2 cellular contexts compared by ENCODE assay signal in the genomic region with DNA sequence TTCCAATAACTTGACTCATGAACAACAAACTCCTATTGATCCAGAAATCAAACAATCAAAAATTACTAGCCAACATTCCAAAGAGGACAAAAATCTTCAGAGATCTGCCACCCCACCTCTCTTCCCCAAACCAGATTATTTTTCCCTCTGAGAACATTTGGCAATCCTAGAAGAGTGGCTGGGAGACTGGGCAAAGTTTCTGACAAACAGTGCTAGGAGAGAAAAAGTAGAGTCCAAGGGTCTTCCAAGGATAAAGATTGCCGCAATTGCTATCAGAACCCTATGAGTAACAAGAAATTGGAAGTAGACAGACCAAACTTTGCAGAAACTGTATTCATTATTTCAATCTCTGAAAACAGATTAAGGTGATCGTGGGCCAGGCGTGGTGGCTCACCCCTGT.
A peak's percentile ranks its signal among the peaks of the same experiment; 100 is the strongest.
TF ChIP-seq lines count a peak whose summit lies in the region.

No MANE protein-coding gene starts in this region.

TF ChIP-seq in liver, 16 proteins besides CTCF, POLR2A, EP300 and RAD21:
- TF ChIP-seq HNF4A (conservative IDR thresholded peaks at IDR 0.05) (peak; percentile 15 to 24), FOXA1 (IDR thresholded peaks at IDR 0.05) (no peak), FOXA2 (IDR thresholded peaks at IDR 0.05) (no peak)

TF ChIP-seq in HepG2, 621 proteins besides CTCF, POLR2A, EP300 and RAD21:
- TF ChIP-seq RFXAP (CRISPR knock-in tag; IDR thresholded peaks at IDR 0.05; ENCODE audit: borderline replicate concordance): no peak
- no peak for TF ChIP-seq NFE2L2 (IDR thresholded peaks at IDR 0.05; ENCODE audit: low read length)
- TF ChIP-seq, protein P1, sequence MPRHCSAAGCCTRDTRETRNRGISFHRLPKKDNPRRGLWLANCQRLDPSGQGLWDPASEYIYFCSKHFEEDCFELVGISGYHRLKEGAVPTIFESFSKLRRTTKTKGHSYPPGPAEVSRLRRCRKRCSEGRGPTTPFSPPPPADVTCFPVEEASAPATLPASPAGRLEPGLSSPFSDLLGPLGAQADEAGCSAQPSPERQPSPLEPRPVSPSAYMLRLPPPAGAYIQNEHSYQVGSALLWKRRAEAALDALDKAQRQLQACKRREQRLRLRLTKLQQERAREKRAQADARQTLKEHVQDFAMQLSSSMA (CRISPR knock-in tag; IDR thresholded peaks at IDR 0.05): no peak
- TF ChIP-seq ZNF484 (CRISPR knock-in tag; IDR thresholded peaks at IDR 0.05; ENCODE audit: borderline replicate concordance, low read depth): no peak
- no peak for TF ChIP-seq ZNF3 (CRISPR knock-in tag; IDR thresholded peaks at IDR 0.05)
- no peak for TF ChIP-seq ZNF720 (CRISPR knock-in tag; IDR thresholded peaks at IDR 0.05)
- TF ChIP-seq, protein P2, sequence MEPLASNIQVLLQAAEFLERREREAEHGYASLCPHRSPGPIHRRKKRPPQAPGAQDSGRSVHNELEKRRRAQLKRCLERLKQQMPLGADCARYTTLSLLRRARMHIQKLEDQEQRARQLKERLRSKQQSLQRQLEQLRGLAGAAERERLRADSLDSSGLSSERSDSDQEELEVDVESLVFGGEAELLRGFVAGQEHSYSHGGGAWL (CRISPR knock-in tag; IDR thresholded peaks at IDR 0.05): no peak
- no peak for TF ChIP-seq MIER2 (CRISPR knock-in tag; IDR thresholded peaks at IDR 0.05)
- TF ChIP-seq ZNF7 (CRISPR knock-in tag; IDR thresholded peaks at IDR 0.05): no peak
- TF ChIP-seq SMYD3 (CRISPR knock-in tag; IDR thresholded peaks at IDR 0.05): no peak
- TF ChIP-seq NCOA1 (CRISPR knock-in tag; IDR thresholded peaks at IDR 0.05): no peak
- no peak for TF ChIP-seq ELF3 (CRISPR knock-in tag; IDR thresholded peaks at IDR 0.05)
- TF ChIP-seq ZSCAN25 (CRISPR knock-in tag; IDR thresholded peaks at IDR 0.05): no peak
- TF ChIP-seq LCORL (IDR thresholded peaks at IDR 0.05): no peak
- TF ChIP-seq LCORL (CRISPR knock-in tag; IDR thresholded peaks at IDR 0.05): no peak
- TF ChIP-seq ZNF382 (CRISPR knock-in tag; IDR thresholded peaks at IDR 0.05; ENCODE audit: borderline replicate concordance): no peak
- TF ChIP-seq ZKSCAN1 (IDR thresholded peaks at IDR 0.05; ENCODE audit: low read length): no peak
- TF ChIP-seq ZNF292 (CRISPR knock-in tag; IDR thresholded peaks at IDR 0.05; ENCODE audit: borderline replicate concordance, low read depth): no peak
